ENCODE assay signal across 1 cellular context in the genomic region with DNA sequence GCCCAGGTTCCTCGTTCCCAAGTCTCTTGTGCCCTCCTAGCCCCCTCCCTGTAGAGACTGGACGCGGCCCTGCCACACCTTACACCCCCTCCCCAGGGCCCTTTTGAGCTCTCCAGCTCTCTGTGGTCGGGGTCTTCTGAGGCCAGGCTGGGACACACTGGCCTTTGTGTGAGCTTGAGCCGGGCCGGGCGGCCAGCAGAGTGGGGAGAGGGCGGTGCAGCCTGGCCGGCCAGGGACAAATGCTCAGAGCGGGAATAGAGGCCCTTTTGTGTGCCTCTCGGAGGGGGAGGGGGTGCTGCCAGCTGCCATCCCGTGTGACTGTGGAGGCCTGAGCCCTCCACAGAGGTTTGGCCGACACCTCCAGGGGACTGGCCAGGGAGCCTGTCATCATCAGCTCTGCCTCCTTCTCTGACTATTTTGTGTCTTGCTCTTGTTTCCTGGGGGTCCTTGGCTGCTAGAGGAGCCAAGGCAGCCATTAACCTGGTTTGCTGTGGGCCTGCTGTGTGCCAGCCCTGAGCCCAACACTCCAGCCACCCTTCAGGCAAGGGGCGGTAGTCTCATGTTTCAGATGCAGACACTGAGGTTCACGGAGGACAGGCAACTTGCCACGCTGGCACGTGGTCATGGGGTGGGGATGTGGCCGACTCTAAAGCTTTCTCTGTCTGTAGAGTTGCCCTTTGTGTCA.
TF ChIP-seq lines count a peak whose summit lies in the region.

No MANE protein-coding gene starts in this region.

TF ChIP-seq in HepG2, 621 proteins besides CTCF, POLR2A, EP300 and RAD21 (continued from another document and continues in another):
- TF ChIP-seq, protein P1, sequence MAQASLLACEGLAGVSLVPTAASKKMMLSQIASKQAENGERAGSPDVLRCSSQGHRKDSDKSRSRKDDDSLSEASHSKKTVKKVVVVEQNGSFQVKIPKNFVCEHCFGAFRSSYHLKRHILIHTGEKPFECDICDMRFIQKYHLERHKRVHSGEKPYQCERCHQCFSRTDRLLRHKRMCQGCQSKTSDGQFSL (CRISPR knock-in tag; IDR thresholded peaks at IDR 0.05): peak; percentile 71; the same call in 1 of the 2 replicates
- no peak for TF ChIP-seq MLXIP (CRISPR knock-in tag; IDR thresholded peaks at IDR 0.05; ENCODE audit: borderline replicate concordance)
- TF ChIP-seq SOX5 (CRISPR knock-in tag; IDR thresholded peaks at IDR 0.05; ENCODE audit: borderline replicate concordance): peak; percentile 28; the same call in 1 of the 2 replicates
- peak; percentile 28; the same call in 1 of the 2 replicates for TF ChIP-seq YEATS4 (CRISPR knock-in tag; IDR thresholded peaks at IDR 0.05; ENCODE audit: borderline replicate concordance)
- TF ChIP-seq DPF2 (CRISPR knock-in tag; IDR thresholded peaks at IDR 0.05; ENCODE audit: borderline replicate concordance, low read depth): 0 out of 2 replicates have a peak, but pooled peaks have one; percentile 30
- TF ChIP-seq ZNF747 (CRISPR knock-in tag; IDR thresholded peaks at IDR 0.05; ENCODE audit: borderline replicate concordance): no peak
- 0 out of 2 replicates have a peak, but pooled peaks have one; percentile 40 for TF ChIP-seq ZNF761 (CRISPR knock-in tag; conservative IDR thresholded peaks at IDR 0.05)
- no peak for TF ChIP-seq PAWR (CRISPR knock-in tag; IDR thresholded peaks at IDR 0.05; ENCODE audit: borderline replicate concordance)
- no peak for TF ChIP-seq TIGD3 (CRISPR knock-in tag; IDR thresholded peaks at IDR 0.05; ENCODE audit: borderline replicate concordance)
- TF ChIP-seq ISL2 (CRISPR knock-in tag; IDR thresholded peaks at IDR 0.05): 0 out of 2 replicates have a peak, but pooled peaks have one; percentile 68
- 0 out of 2 replicates have a peak, but pooled peaks have one; percentile 13 for TF ChIP-seq SIX1 (CRISPR knock-in tag; IDR thresholded peaks at IDR 0.05; ENCODE audit: borderline replicate concordance)
- TF ChIP-seq ADNP (CRISPR knock-in tag; IDR thresholded peaks at IDR 0.05): peak; percentile 8; the same call in 1 of the 2 replicates
- peak; percentile 63; the same call in 1 of the 2 replicates for TF ChIP-seq ZNF609 (CRISPR knock-in tag; IDR thresholded peaks at IDR 0.05; ENCODE audit: borderline replicate concordance)
- peak; percentile 18; the same call in 1 of the 2 replicates for TF ChIP-seq MXD4 (CRISPR knock-in tag; IDR thresholded peaks at IDR 0.05)
- TF ChIP-seq ZGPAT (CRISPR knock-in tag; IDR thresholded peaks at IDR 0.05): peak; percentile 48; the same call in 1 of the 2 replicates
- TF ChIP-seq GABPB1 (CRISPR knock-in tag; IDR thresholded peaks at IDR 0.05): peak; percentile 23; the same call in 1 of the 2 replicates
- no peak for TF ChIP-seq GATA4 (IDR thresholded peaks at IDR 0.05; ENCODE audit: borderline replicate concordance, low read depth)
- TF ChIP-seq KDM3A (CRISPR knock-in tag; IDR thresholded peaks at IDR 0.05; ENCODE audit: low read depth): peak; percentile 52; the same call in 1 of the 2 replicates
- peak; percentile 63; the same call in 1 of the 2 replicates for TF ChIP-seq HOXA3 (CRISPR knock-in tag; IDR thresholded peaks at IDR 0.05)
- TF ChIP-seq SOX6 (IDR thresholded peaks at IDR 0.05): no peak
- TF ChIP-seq SOX6 (CRISPR knock-in tag; IDR thresholded peaks at IDR 0.05): peak; percentile 38; the same call in 1 of the 2 replicates
- TF ChIP-seq PCBP1 (IDR thresholded peaks at IDR 0.05; ENCODE audit: borderline replicate concordance, low read depth, low read length): peak; percentile 82; the same call in 1 of the 2 replicates
- TF ChIP-seq MATR3 (CRISPR knock-in tag; IDR thresholded peaks at IDR 0.05): no peak
- TF ChIP-seq LCORL (IDR thresholded peaks at IDR 0.05): no peak
- peak; percentile 87 for TF ChIP-seq LCORL (CRISPR knock-in tag; IDR thresholded peaks at IDR 0.05)
- TF ChIP-seq ZNF788 (CRISPR knock-in tag; IDR thresholded peaks at IDR 0.05; ENCODE audit: borderline replicate concordance): 0 out of 2 replicates have a peak, but pooled peaks have one; percentile 42
- TF ChIP-seq ZFP90 (CRISPR knock-in tag; IDR thresholded peaks at IDR 0.05; ENCODE audit: borderline replicate concordance): 0 out of 2 replicates have a peak, but pooled peaks have one; percentile 46
- TF ChIP-seq ZNF264 (CRISPR knock-in tag; IDR thresholded peaks at IDR 0.05): 0 out of 2 replicates have a peak, but pooled peaks have one; percentile 54
- TF ChIP-seq HOMEZ (CRISPR knock-in tag; IDR thresholded peaks at IDR 0.05; ENCODE audit: low read depth): peak; percentile 65; the same call in 1 of the 2 replicates
- no peak for TF ChIP-seq ZNF777 (CRISPR knock-in tag; IDR thresholded peaks at IDR 0.05)
- TF ChIP-seq ZNF616 (CRISPR knock-in tag; IDR thresholded peaks at IDR 0.05; ENCODE audit: low read depth): no peak
- TF ChIP-seq ZNF446 (CRISPR knock-in tag; IDR thresholded peaks at IDR 0.05): 0 out of 2 replicates have a peak, but pooled peaks have one; percentile 20
- peak; percentile 90 for TF ChIP-seq ZNF30 (CRISPR knock-in tag; IDR thresholded peaks at IDR 0.05)
- TF ChIP-seq FOSL2 (CRISPR knock-in tag; IDR thresholded peaks at IDR 0.05): no peak
- TF ChIP-seq SNAPC4 (CRISPR knock-in tag; IDR thresholded peaks at IDR 0.05): no peak
